In the genomic region with DNA sequence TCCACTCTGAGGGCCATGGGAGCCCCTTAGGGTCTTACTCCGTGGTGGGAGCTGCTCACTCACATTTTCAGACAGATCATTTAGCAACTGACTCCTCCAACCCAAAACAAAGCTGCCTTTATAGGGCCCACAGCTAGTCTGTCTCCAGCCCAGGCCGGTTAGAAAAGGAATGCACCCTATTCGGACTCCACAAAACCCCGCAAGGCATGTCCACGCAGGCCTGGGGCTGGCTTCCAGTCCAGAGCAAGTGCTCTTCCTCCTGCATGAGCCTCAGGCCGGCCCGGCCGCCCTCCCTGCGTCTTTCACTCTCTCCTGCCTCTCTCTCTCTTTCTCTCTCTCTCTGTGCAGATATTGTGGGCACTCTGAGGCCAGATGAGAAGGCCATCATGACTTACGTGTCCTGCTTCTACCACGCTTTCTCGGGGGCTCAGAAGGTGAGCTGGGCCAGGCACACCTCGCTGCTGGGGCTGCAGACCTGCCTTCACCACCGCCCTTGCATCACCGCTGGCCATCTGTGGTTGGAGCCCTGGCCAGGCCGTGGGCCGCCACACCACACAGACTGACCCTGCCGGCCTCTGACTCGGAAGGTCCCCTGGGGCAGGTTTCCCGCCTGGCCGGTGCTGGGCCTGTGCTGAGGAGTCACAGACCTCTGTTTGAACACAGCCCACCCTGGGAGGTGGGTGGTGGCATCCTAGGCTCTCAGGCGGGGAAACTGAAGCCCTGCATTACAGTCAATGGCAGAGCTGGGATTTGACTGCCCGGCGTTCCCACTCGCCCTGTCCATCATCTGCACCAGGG, we compare ENCODE assay signal across 12 cellular contexts. TPM values are rescaled to one million over a fixed set of nuclear protein-coding genes. Genes with fewer than 3 reads are reported as not detected.
A peak's percentile ranks its signal among the peaks of the same experiment; 100 is the strongest.
DNase-seq lines count a peak whose midpoint lies in the region; ATAC-seq and TF ChIP-seq lines count a peak whose summit lies in the region.
"Had no signal": no experiment of that assay in that cellular context is flagged by ENCODE, and none has a peak within 500 bp of the region (broad histone marks: within the 10 kb centered on the region; RNA-seq: fewer than 3 reads in every experiment).

No MANE protein-coding gene starts in this region.

- no peak for DNase-seq in activated CD4-positive, alpha-beta T cell treated with anti-CD3 and anti-CD28 coated beads, Interleukin-2, amount 10 ng/mL, durations not matched to agents 24 days and 14 days
- no peak for DNase-seq in activated CD4-positive, alpha-beta T cell treated with anti-CD3 and anti-CD28 coated beads for 1 hour
- DNase-seq in epithelial cell of prostate (ENCODE audit: low read depth, low spot score), result no peak
- no peak for DNase-seq in upper lobe of left lung
- DNase-seq in stimulated activated CD8-positive, alpha-beta memory T cell treated with anti-CD3 and anti-CD28 coated beads, Interleukin-4, amount 100 ng/mL, for 48 hours, result no peak
- no peak for DNase-seq in stimulated activated CD4-positive, alpha-beta T cell treated with anti-CD3 and anti-CD28 coated beads, Interleukin-4, amount 100 ng/mL, for 4 hours
- DNase-seq: activated naive CD8-positive, alpha-beta T cell treated with anti-CD3 and anti-CD28 coated beads, Interleukin-2, amount 10 ng/mL, durations not matched to agents 7 days and 5 days; KBM-7; NCI-H774 had no signal

- peaks cover 45% of the 10 kb centered on the region for H3K36me3 Mint-ChIP-seq in activated CD4-positive, alpha-beta T cell treated with anti-CD3 and anti-CD28 coated beads, Interleukin-2, amount 10 ng/mL, durations not matched to agents 24 days and 14 days (ENCODE audit: low read depth)
- peaks cover 47% of the 10 kb centered on the region for H3K36me3 Mint-ChIP-seq in nephron (ENCODE audit: low read depth)

- no peaks in the 10 kb centered on the region for H3K9me3 Mint-ChIP-seq in activated CD4-positive, alpha-beta T cell treated with anti-CD3 and anti-CD28 coated beads, Interleukin-2, amount 10 ng/mL, durations not matched to agents 24 days and 14 days
- H3K9me3 Mint-ChIP-seq in nephron, result no peaks in the 10 kb centered on the region
- H3K9me3 Mint-ChIP-seq: activated naive CD8-positive, alpha-beta T cell treated with anti-CD3 and anti-CD28 coated beads, Interleukin-2, amount 10 ng/mL, durations not matched to agents 7 days and 5 days had no signal

- TF ChIP-seq EP300 in upper lobe of left lung (IDR thresholded peaks at IDR 0.05), result no peak

- peaks cover 56 to 69% (median 62%) of the 10 kb centered on the region in 4 donors for H3K4me1 ChIP-seq in upper lobe of left lung

- ATAC-seq in upper lobe of left lung (ENCODE audit: low FRiP score in 2 of 2) (peak; percentile 0 to 22), GM21390 (IDR thresholded peaks at IDR 0.05; ENCODE audit: unreplicated experiment) (no peak)

- peak overlapping the region; percentile 22 for H3K27ac Mint-ChIP-seq in activated CD4-positive, alpha-beta T cell treated with anti-CD3 and anti-CD28 coated beads, Interleukin-2, amount 10 ng/mL, durations not matched to agents 24 days and 14 days
- H3K27ac Mint-ChIP-seq in nephron, result peak overlapping the region in 2 of 3 experiments; percentile 51 to 53
- H3K27ac Mint-ChIP-seq: activated naive CD8-positive, alpha-beta T cell treated with anti-CD3 and anti-CD28 coated beads, Interleukin-2, amount 10 ng/mL, durations not matched to agents 7 days and 5 days had no signal

- H3K36me3 ChIP-seq in upper lobe of left lung, result peaks cover 38 to 100% (median 97%) of the 10 kb centered on the region in 4 donors

- no peak for TF ChIP-seq CTCF in nephron (IDR thresholded peaks at IDR 0.05; ENCODE audit: unreplicated experiment in 3 of 3)
- no peak for TF ChIP-seq CTCF in upper lobe of left lung (IDR thresholded peaks at IDR 0.05)

- H3K4me1 Mint-ChIP-seq in activated CD4-positive, alpha-beta T cell treated with anti-CD3 and anti-CD28 coated beads, Interleukin-2, amount 10 ng/mL, durations not matched to agents 24 days and 14 days, result no peaks in the 10 kb centered on the region
- peaks cover 21% of the 10 kb centered on the region for H3K4me1 Mint-ChIP-seq in nephron

- TF ChIP-seq POLR2A in upper lobe of left lung (IDR thresholded peaks at IDR 0.05), result no peak

- no peaks in the 10 kb centered on the region for H3K9me3 ChIP-seq in upper lobe of left lung

- no peak overlapping the region for H3K4me3 ChIP-seq in upper lobe of left lung

- H3K27ac ChIP-seq in epithelial cell of prostate (peak overlapping the region; percentile 68), upper lobe of left lung (peak overlapping the region; percentile 26 to 93 (median 64))

- 81 to 84% methylated on average over 14 to 24 of the region's 25 CpGs for WGBS in upper lobe of left lung, 2 donors

- H3K27me3 ChIP-seq in upper lobe of left lung, result no peaks in the 10 kb centered on the region

- no peak overlapping the region for H3K4me3 Mint-ChIP-seq in activated CD4-positive, alpha-beta T cell treated with anti-CD3 and anti-CD28 coated beads, Interleukin-2, amount 10 ng/mL, durations not matched to agents 24 days and 14 days
- no peak overlapping the region for H3K4me3 Mint-ChIP-seq in nephron
- H3K4me3 Mint-ChIP-seq: activated naive CD8-positive, alpha-beta T cell treated with anti-CD3 and anti-CD28 coated beads, Interleukin-2, amount 10 ng/mL, durations not matched to agents 7 days and 5 days had no signal

- no peaks in the 10 kb centered on the region for H3K27me3 Mint-ChIP-seq in activated CD4-positive, alpha-beta T cell treated with anti-CD3 and anti-CD28 coated beads, Interleukin-2, amount 10 ng/mL, durations not matched to agents 24 days and 14 days
- no peaks in the 10 kb centered on the region for H3K27me3 Mint-ChIP-seq in nephron (ENCODE audit: low read depth)
- H3K27me3 Mint-ChIP-seq: activated naive CD8-positive, alpha-beta T cell treated with anti-CD3 and anti-CD28 coated beads, Interleukin-2, amount 10 ng/mL, durations not matched to agents 7 days and 5 days had no signal

- intact Hi-C loops in activated CD4-positive, alpha-beta T cell treated with anti-CD3 and anti-CD28 coated beads, Interleukin-2, amount 10 ng/mL, durations not matched to agents 24 days and 14 days (cut with micrococcal nuclease), result no loop called here

RNA-seq across cellular contexts. Expression of gene CAPN12, which starts 33.1 kb away (rescaled TPM):
- total RNA-seq in activated CD4-positive, alpha-beta T cell treated with anti-CD3 and anti-CD28 coated beads, Interleukin-2, amount 10 ng/mL, durations not matched to agents 24 days and 14 days, result 3.2 and 3.5 TPM in 2 replicates
- total RNA-seq in upper lobe of left lung, result 10 to 100 TPM in 3 of 6 donors, 1 to 10 TPM in 3; 5.2 to 93.2 (median 11.1) TPM
- total RNA-seq: A172 had no signal
